ENCODE assay signal across 8 cellular contexts in genomic region chr3:133894334-133895207, GRCh38. TPM values are rescaled to one million over a fixed set of nuclear protein-coding genes. Genes with fewer than 3 reads are reported as not detected.
A peak's percentile ranks its signal among the peaks of the same experiment; 100 is the strongest.
DNase-seq lines count a peak whose midpoint lies in the region; ATAC-seq and TF ChIP-seq lines count a peak whose summit lies in the region.

No MANE protein-coding gene starts in this region.

- TF ChIP-seq POLR2A in uterus (IDR thresholded peaks at IDR 0.05): no peak

- no peak for TF ChIP-seq CTCF in uterus (IDR thresholded peaks at IDR 0.05)

- H3K4me3 Mint-ChIP-seq in activated T-cell treated with anti-CD3 and anti-CD28 coated beads, Interleukin-2, amount 50 U/mL, for 24 hours: peak overlapping the region; percentile 35

- no peaks in the 10 kb centered on the region for H3K4me1 ChIP-seq in uterus

- H3K36me3 ChIP-seq in uterus: no peaks in the 10 kb centered on the region

- no peak overlapping the region for H3K27ac Mint-ChIP-seq in activated T-cell treated with anti-CD3 and anti-CD28 coated beads, Interleukin-2, amount 50 U/mL, for 24 hours

- ATAC-seq in GM19351 (IDR thresholded peaks at IDR 0.05; ENCODE audit: unreplicated experiment): no peak
- ATAC-seq in HG03442 (IDR thresholded peaks at IDR 0.05; ENCODE audit: unreplicated experiment): no peak

- H3K9me3 Mint-ChIP-seq in activated T-cell treated with anti-CD3 and anti-CD28 coated beads, Interleukin-2, amount 50 U/mL, for 24 hours: no peaks in the 10 kb centered on the region

- H3K27ac ChIP-seq in uterus: no peak overlapping the region

- H3K27me3 ChIP-seq in uterus: no peaks in the 10 kb centered on the region

- peaks cover 69% of the 10 kb centered on the region for H3K27me3 Mint-ChIP-seq in activated T-cell treated with anti-CD3 and anti-CD28 coated beads, Interleukin-2, amount 50 U/mL, for 24 hours

- peaks cover 6% of the 10 kb centered on the region for H3K4me1 Mint-ChIP-seq in activated T-cell treated with anti-CD3 and anti-CD28 coated beads, Interleukin-2, amount 50 U/mL, for 24 hours (ENCODE audit: low read depth)

- no peaks in the 10 kb centered on the region for H3K9me3 ChIP-seq in uterus

- DNase-seq in activated T-cell treated with anti-CD3 and anti-CD28 coated beads, Interleukin-2, amount 50 U/mL, for 24 hours: no peak
- DNase-seq in activated T-cell treated with anti-CD3 and anti-CD28 coated beads for 4 hours (no peak), dermis blood vessel endothelial cell (peak; percentile 15), medulla oblongata (ENCODE audit: extremely low spot score) (peak; percentile 35), uterus (no peak)
- DNase-seq in stimulated activated naive CD4-positive, alpha-beta T cell (lab: John Stamatoyannopoulos, UW): no peak

- H3K4me3 ChIP-seq in uterus: peak overlapping the region; percentile 47 to 59

- H3K36me3 Mint-ChIP-seq in activated T-cell treated with anti-CD3 and anti-CD28 coated beads, Interleukin-2, amount 50 U/mL, for 24 hours (ENCODE audit: low read depth): no peaks in the 10 kb centered on the region

- intact Hi-C loops in uterus (cut with DNase I; ENCODE audit: low total_unique reads): no loop called here

RNA-seq across cellular contexts. Expression of gene RAB6B, which starts 1.1 kb away (rescaled TPM):
- total RNA-seq in dermis blood vessel endothelial cell (1.9 TPM in 2 replicates), uterus (10 to 100 TPM in 1 of 4 donors, 1 to 10 TPM in 2, under 1 TPM in 1; 0.29 to 12.0 (median 3.8) TPM)

Comparison
In these comparisons a context has a peak if more than half of its experiments do, and no peak if none do; other contexts are left out.
1. DNase-seq: peak in dermis blood vessel endothelial cell (single experiment) and medulla oblongata (single experiment); none in activated T-cell treated with anti-CD3 and anti-CD28 coated beads, Interleukin-2, amount 50 U/mL, for 24 hours (single experiment), activated T-cell treated with anti-CD3 and anti-CD28 coated beads for 4 hours (single experiment), uterus (0 of 2) and stimulated activated naive CD4-positive, alpha-beta T cell (0 of 6).